13 cellular contexts compared by ENCODE assay signal in the genomic region with DNA sequence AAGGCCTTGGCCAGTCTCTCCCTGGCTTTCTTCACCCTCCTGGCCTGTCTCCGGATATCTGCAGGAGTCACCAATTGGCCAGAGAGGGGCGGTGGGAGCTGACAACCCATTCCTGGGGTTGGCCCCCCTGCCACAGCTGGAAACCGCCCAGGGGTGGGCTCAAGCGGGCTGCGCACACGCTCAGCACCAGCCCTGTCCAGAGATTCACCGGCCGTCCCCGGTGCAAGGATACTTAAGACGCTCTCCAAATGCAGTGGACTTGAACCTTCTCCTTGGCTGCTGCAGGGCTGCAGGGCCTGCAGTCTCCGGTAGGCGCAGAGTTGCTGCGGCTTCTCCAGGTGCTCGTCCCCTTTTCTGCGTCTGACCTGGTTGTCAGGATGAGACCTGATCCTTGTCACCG. TPM values are rescaled to one million over a fixed set of nuclear protein-coding genes. Genes with fewer than 3 reads are reported as not detected.
"Had no signal": no experiment of that assay in that cellular context is flagged by ENCODE, and none has a peak within 500 bp of the region (broad histone marks: within the 10 kb centered on the region; RNA-seq: fewer than 3 reads in every experiment).

No MANE protein-coding gene starts in this region.

RNA-seq across cellular contexts. Expression of gene MBD3L3, which starts 2.1 kb away (rescaled TPM):
- total RNA-seq: activated B cell treated with CpG ODN at 0.5 μM for 24 hours; activated CD4-positive, alpha-beta memory T cell treated with anti-CD3 and anti-CD28 coated beads for 36 hours; activated CD4-positive, alpha-beta memory T cell treated with anti-CD3 and anti-CD28 coated beads, Interleukin-2, amount 10 ng/mL, durations not matched to agents 7 days and 5 days; activated CD4-positive, alpha-beta T cell treated with anti-CD3 and anti-CD28 coated beads for 36 hours; activated CD4-positive, alpha-beta T cell treated with anti-CD3 and anti-CD28 coated beads, Interleukin-2, amount 10 ng/mL, durations not matched to agents 7 days and 5 days; activated CD8-positive, alpha-beta memory T cell treated with anti-CD3 and anti-CD28 coated beads for 36 hours; activated CD8-positive, alpha-beta memory T cell treated with anti-CD3 and anti-CD28 coated beads, Interleukin-2, amount 10 ng/mL, durations not matched to agents 7 days and 5 days; activated CD8-positive, alpha-beta T cell treated with anti-CD3 and anti-CD28 coated beads for 36 hours; T-cell; T-helper 1 cell treated with Interleukin-12 subunit alpha and Interleukin-12 subunit beta and Interleukin-4 antibody, amounts not matched to agents 30 ng/mL and 1 ng/mL, for 36 hours; T-helper 17 cell; T-helper 2 cell treated with Interferon-gamma antibody and Interleukin-4, amounts not matched to agents 100 ng/mL and 5 ng/mL, for 36 hours; WTC11 had no signal

RNA-seq across cellular contexts. Expression of gene MBD3L2, which starts 7.2 kb away (rescaled TPM):
- total RNA-seq: activated B cell treated with CpG ODN at 0.5 μM for 24 hours; activated CD4-positive, alpha-beta memory T cell treated with anti-CD3 and anti-CD28 coated beads for 36 hours; activated CD4-positive, alpha-beta memory T cell treated with anti-CD3 and anti-CD28 coated beads, Interleukin-2, amount 10 ng/mL, durations not matched to agents 7 days and 5 days; activated CD4-positive, alpha-beta T cell treated with anti-CD3 and anti-CD28 coated beads for 36 hours; activated CD4-positive, alpha-beta T cell treated with anti-CD3 and anti-CD28 coated beads, Interleukin-2, amount 10 ng/mL, durations not matched to agents 7 days and 5 days; activated CD8-positive, alpha-beta memory T cell treated with anti-CD3 and anti-CD28 coated beads for 36 hours; activated CD8-positive, alpha-beta memory T cell treated with anti-CD3 and anti-CD28 coated beads, Interleukin-2, amount 10 ng/mL, durations not matched to agents 7 days and 5 days; activated CD8-positive, alpha-beta T cell treated with anti-CD3 and anti-CD28 coated beads for 36 hours; T-cell; T-helper 1 cell treated with Interleukin-12 subunit alpha and Interleukin-12 subunit beta and Interleukin-4 antibody, amounts not matched to agents 30 ng/mL and 1 ng/mL, for 36 hours; T-helper 17 cell; T-helper 2 cell treated with Interferon-gamma antibody and Interleukin-4, amounts not matched to agents 100 ng/mL and 5 ng/mL, for 36 hours; WTC11 had no signal

RNA-seq across cellular contexts. Expression of gene MBD3L4, which starts 16.4 kb away (rescaled TPM):
- total RNA-seq: activated B cell treated with CpG ODN at 0.5 μM for 24 hours; activated CD4-positive, alpha-beta memory T cell treated with anti-CD3 and anti-CD28 coated beads for 36 hours; activated CD4-positive, alpha-beta memory T cell treated with anti-CD3 and anti-CD28 coated beads, Interleukin-2, amount 10 ng/mL, durations not matched to agents 7 days and 5 days; activated CD4-positive, alpha-beta T cell treated with anti-CD3 and anti-CD28 coated beads for 36 hours; activated CD4-positive, alpha-beta T cell treated with anti-CD3 and anti-CD28 coated beads, Interleukin-2, amount 10 ng/mL, durations not matched to agents 7 days and 5 days; activated CD8-positive, alpha-beta memory T cell treated with anti-CD3 and anti-CD28 coated beads for 36 hours; activated CD8-positive, alpha-beta memory T cell treated with anti-CD3 and anti-CD28 coated beads, Interleukin-2, amount 10 ng/mL, durations not matched to agents 7 days and 5 days; activated CD8-positive, alpha-beta T cell treated with anti-CD3 and anti-CD28 coated beads for 36 hours; T-cell; T-helper 1 cell treated with Interleukin-12 subunit alpha and Interleukin-12 subunit beta and Interleukin-4 antibody, amounts not matched to agents 30 ng/mL and 1 ng/mL, for 36 hours; T-helper 17 cell; T-helper 2 cell treated with Interferon-gamma antibody and Interleukin-4, amounts not matched to agents 100 ng/mL and 5 ng/mL, for 36 hours; WTC11 had no signal

RNA-seq across cellular contexts. Expression of gene MBD3L5, which starts 26.0 kb away (rescaled TPM):
- total RNA-seq: activated B cell treated with CpG ODN at 0.5 μM for 24 hours; activated CD4-positive, alpha-beta memory T cell treated with anti-CD3 and anti-CD28 coated beads for 36 hours; activated CD4-positive, alpha-beta memory T cell treated with anti-CD3 and anti-CD28 coated beads, Interleukin-2, amount 10 ng/mL, durations not matched to agents 7 days and 5 days; activated CD4-positive, alpha-beta T cell treated with anti-CD3 and anti-CD28 coated beads for 36 hours; activated CD4-positive, alpha-beta T cell treated with anti-CD3 and anti-CD28 coated beads, Interleukin-2, amount 10 ng/mL, durations not matched to agents 7 days and 5 days; activated CD8-positive, alpha-beta memory T cell treated with anti-CD3 and anti-CD28 coated beads for 36 hours; activated CD8-positive, alpha-beta memory T cell treated with anti-CD3 and anti-CD28 coated beads, Interleukin-2, amount 10 ng/mL, durations not matched to agents 7 days and 5 days; activated CD8-positive, alpha-beta T cell treated with anti-CD3 and anti-CD28 coated beads for 36 hours; T-cell; T-helper 1 cell treated with Interleukin-12 subunit alpha and Interleukin-12 subunit beta and Interleukin-4 antibody, amounts not matched to agents 30 ng/mL and 1 ng/mL, for 36 hours; T-helper 17 cell; T-helper 2 cell treated with Interferon-gamma antibody and Interleukin-4, amounts not matched to agents 100 ng/mL and 5 ng/mL, for 36 hours; WTC11 had no signal
